Comparison of ENCODE assay signal across 1 cellular context in genomic region chr17:33291248-33292183, GRCh38.
TF ChIP-seq lines count a peak whose summit lies in the region.

No MANE protein-coding gene starts in this region.

TF ChIP-seq in HEK293, 187 proteins besides CTCF, POLR2A, EP300 and RAD21 (continued from another document and continues in another):
- TF ChIP-seq ZBTB44 (tag by site-specific recombination; IDR thresholded peaks at IDR 0.05) (no peak), KLF17 (tag by site-specific recombination; IDR thresholded peaks at IDR 0.05) (no peak), ZNF146 (tag by site-specific recombination; IDR thresholded peaks at IDR 0.05) (no peak), ZFP37 (tag by site-specific recombination; IDR thresholded peaks at IDR 0.05) (no peak), ZNF76 (tag by site-specific recombination; IDR thresholded peaks at IDR 0.05; ENCODE audit: borderline replicate concordance, low read depth) (no peak), OSR2 (tag by site-specific recombination; IDR thresholded peaks at IDR 0.05) (no peak), HOXC10 (CRISPR knock-in tag; IDR thresholded peaks at IDR 0.05) (no peak), ZNF37A (tag by site-specific recombination; IDR thresholded peaks at IDR 0.05) (no peak), ZNF335 (tag by site-specific recombination; conservative IDR thresholded peaks at IDR 0.05) (peak; percentile 52), ZNF621 (tag by site-specific recombination; IDR thresholded peaks at IDR 0.05) (no peak), ZFHX2 (tag by site-specific recombination; conservative IDR thresholded peaks at IDR 0.05) (peak; percentile 21; the same call in 1 of the 2 replicates), ZBTB26 (tag by site-specific recombination; optimal IDR thresholded peaks at IDR 0.05) (peak; percentile 56), ZBTB8A (tag by site-specific recombination; IDR thresholded peaks at IDR 0.05) (0 out of 2 replicates have a peak, but pooled peaks have one; percentile 23), HIC1 (tag by site-specific recombination; IDR thresholded peaks at IDR 0.05) (no peak), ZNF514 (tag by site-specific recombination; IDR thresholded peaks at IDR 0.05) (no peak), KLF7 (tag by site-specific recombination; IDR thresholded peaks at IDR 0.05; ENCODE audit: borderline replicate concordance) (no peak), ZFP69B (tag by site-specific recombination; IDR thresholded peaks at IDR 0.05) (no peak), ZNF521 (tag by site-specific recombination; IDR thresholded peaks at IDR 0.05) (no peak), PRDM6 (tag by site-specific recombination; IDR thresholded peaks at IDR 0.05) (no peak), TCF7L2 (IDR thresholded peaks at IDR 0.05; ENCODE audit: borderline replicate concordance, low read depth, low read length) (no peak), GLIS1 (tag by site-specific recombination; IDR thresholded peaks at IDR 0.05) (0 out of 2 replicates have a peak, but pooled peaks have one; percentile 17), ZFP3 (tag by site-specific recombination; IDR thresholded peaks at IDR 0.05; ENCODE audit: low read depth) (no peak), ZNF747 (tag by site-specific recombination; IDR thresholded peaks at IDR 0.05) (no peak), SP2 (tag by site-specific recombination; IDR thresholded peaks at IDR 0.05) (no peak), ZBTB21 (tag by site-specific recombination; IDR thresholded peaks at IDR 0.05) (no peak), ZNF664 (tag by site-specific recombination; IDR thresholded peaks at IDR 0.05) (no peak), ZNF266 (tag by site-specific recombination; IDR thresholded peaks at IDR 0.05; ENCODE audit: low read depth) (no peak), AEBP2 (tag by site-specific recombination; IDR thresholded peaks at IDR 0.05; ENCODE audit: borderline replicate concordance) (no peak), REPIN1 (tag by site-specific recombination; IDR thresholded peaks at IDR 0.05; ENCODE audit: low read depth) (no peak), ZNF248 (tag by site-specific recombination; IDR thresholded peaks at IDR 0.05) (no peak), GLI2 (tag by site-specific recombination; IDR thresholded peaks at IDR 0.05; ENCODE audit: borderline replicate concordance, low read depth) (no peak), PATZ1 (tag by site-specific recombination; IDR thresholded peaks at IDR 0.05) (no peak; the same call in 1 of the 2 replicates), MZF1 (tag by site-specific recombination; IDR thresholded peaks at IDR 0.05; ENCODE audit: borderline replicate concordance) (no peak), ZNF707 (tag by site-specific recombination; IDR thresholded peaks at IDR 0.05) (no peak), MYNN (tag by site-specific recombination; IDR thresholded peaks at IDR 0.05; ENCODE audit: borderline replicate concordance) (no peak), ZNF768 (tag by site-specific recombination; IDR thresholded peaks at IDR 0.05) (no peak), ZNF138 (tag by site-specific recombination; IDR thresholded peaks at IDR 0.05; ENCODE audit: borderline replicate concordance) (no peak), ZSCAN16 (tag by site-specific recombination; IDR thresholded peaks at IDR 0.05) (no peak), ZNF518A (tag by site-specific recombination; conservative IDR thresholded peaks at IDR 0.05; ENCODE audit: low read depth) (no peak), ZNF501 (tag by site-specific recombination; IDR thresholded peaks at IDR 0.05) (no peak), HOXD13 (CRISPR knock-in tag; IDR thresholded peaks at IDR 0.05; ENCODE audit: borderline replicate concordance) (no peak), PBX3 (CRISPR knock-in tag; IDR thresholded peaks at IDR 0.05) (0 out of 2 replicates have a peak, but pooled peaks have one; percentile 8), ZNF561 (tag by site-specific recombination; IDR thresholded peaks at IDR 0.05; ENCODE audit: borderline replicate concordance) (no peak), SCRT2 (tag by site-specific recombination; IDR thresholded peaks at IDR 0.05) (no peak), ZNF426 (tag by site-specific recombination; IDR thresholded peaks at IDR 0.05) (no peak), ZNF692 (tag by site-specific recombination; IDR thresholded peaks at IDR 0.05) (no peak)
